19 cellular contexts compared by ENCODE assay signal in genomic region chr4:1393363-1393762, GRCh38. TPM values are rescaled to one million over a fixed set of nuclear protein-coding genes. Genes with fewer than 3 reads are reported as not detected.
"Had no signal": no experiment of that assay in that cellular context is flagged by ENCODE, and none has a peak within 500 bp of the region (broad histone marks: within the 10 kb centered on the region; RNA-seq: fewer than 3 reads in every experiment).

No MANE protein-coding gene starts in this region.

RNA-seq across cellular contexts. Expression of gene NKX1-1, which starts 12.9 kb away (rescaled TPM):
- total RNA-seq: activated naive CD4-positive, alpha-beta T cell treated with anti-CD3 and anti-CD28 coated beads for 36 hours; activated naive CD4-positive, alpha-beta T cell treated with anti-CD3 and anti-CD28 coated beads, Interleukin-2, amount 50 U/mL, for 72 hours; activated naive CD8-positive, alpha-beta T cell treated with anti-CD3 and anti-CD28 coated beads for 36 hours; activated T-cell treated with anti-CD3 and anti-CD28 coated beads, Interleukin-2, amount 50 U/mL, for 4 hours; activated T-cell treated with anti-CD3 and anti-CD28 coated beads, Interleukin-2, amount 50 U/mL, for 72 hours; activated T-helper 1 cell treated with anti-CD3 and anti-CD28 coated beads, Interleukin-12 subunit alpha, Interleukin-12 subunit beta, Interleukin-2, Interleukin-4 antibody, amounts not matched to agents 30 ng/mL and 10 ng/mL and 1 ng/mL, durations not matched to agents 14 hours and 24 hours and 36 hours; activated T-helper 17 cell treated with anti-CD3 and anti-CD28 coated beads, Interleukin-2, amount 50 U/mL, for 72 hours; activated T-helper 2 cell treated with anti-CD3 and anti-CD28 coated beads, Interferon-gamma antibody, Interleukin-2, Interleukin-4, amounts not matched to agents 10 μg/mL and 5 μg/mL and 100 μg/mL, durations not matched to agents 14 hours and 24 hours and 36 hours; adrenal gland; aorta; ascending aorta; astrocyte; body of pancreas; breast epithelium; bronchial epithelial cell; cardiac muscle cell; cerebellum; chondrocyte had no signal
- polyA plus RNA-seq: adipose tissue, adrenal gland, aorta, cardiac muscle cell had no signal
